8 cellular contexts compared by ENCODE assay signal in genomic region chr5:1801954-1802295, GRCh38. TPM values are rescaled to one million over a fixed set of nuclear protein-coding genes. Genes with fewer than 3 reads are reported as not detected.
DNase-seq lines count a peak whose midpoint lies in the region; ATAC-seq and TF ChIP-seq lines count a peak whose summit lies in the region.

No MANE protein-coding gene starts in this region.

- 12% methylated on average over 7 of the region's 7 CpGs for WGBS in liver
- WGBS in urinary bladder = 19% methylated on average over 7 of the region's 7 CpGs

- H3K36me3 ChIP-seq in Karpas-422 (ENCODE audit: insufficient read depth, low read length) (peaks cover 44% of the 10 kb centered on the region), liver (ENCODE audit: control insufficient read depth in 4 of 4, insufficient read depth in 3 of 4, low read depth in 1 of 4, low read length in 3 of 4) (peaks cover 11 to 52% (median 42%) of the 10 kb centered on the region in 4 donors), urinary bladder (ENCODE audit: insufficient read depth) (peaks cover 8% of the 10 kb centered on the region)

- TF ChIP-seq CTCF in liver (IDR thresholded peaks at IDR 0.05; ENCODE audit: low read depth, low read length, missing input control) = no peak

- no peak for TF ChIP-seq RAD21 in liver (IDR thresholded peaks at IDR 0.05)

- H2AFZ ChIP-seq in Karpas-422 (ENCODE audit: low read length) = no peak overlapping the region

- no peaks in the 10 kb centered on the region for H3K9me3 ChIP-seq in Karpas-422 (ENCODE audit: low read length)
- no peaks in the 10 kb centered on the region for H3K9me3 ChIP-seq in liver (ENCODE audit: control insufficient read depth in 4 of 4, low read length in 3 of 4)

- H3K79me2 ChIP-seq in Karpas-422 (ENCODE audit: low read length) = peaks cover 76% of the 10 kb centered on the region

- H3K4me3 ChIP-seq in Karpas-422 (ENCODE audit: low read length) (peak overlapping the region; percentile 85), liver (ENCODE audit: low read depth in 1 of 3, low read length in 3 of 3) (peak overlapping the region; percentile 91 to 98 (median 92)), urinary bladder (ENCODE audit: low read depth, low read length) (peak overlapping the region; percentile 92)

- H3K27ac ChIP-seq in Karpas-422 (ENCODE audit: low read length) = peak overlapping the region; percentile 87
- H3K27ac ChIP-seq in liver (ENCODE audit: low read depth in 1 of 2, low read length in 2 of 2) = no peak overlapping the region
- no peak overlapping the region for H3K27ac ChIP-seq in urinary bladder (ENCODE audit: low read depth)

- peak overlapping the region; percentile 83 for H3K4me2 ChIP-seq in Karpas-422 (ENCODE audit: low read depth, low read length, poor library complexity, severe bottlenecking)

- H3K9me2 ChIP-seq in Karpas-422 (replicated peaks; ENCODE audit: insufficient read depth, low read length) = no peaks in the 10 kb centered on the region

- peak; percentile 18 for DNase-seq in DMS114 treated with DMSO at 0.1 percent for 48 hours (lab: John Stamatoyannopoulos, UW; ENCODE audit: unreplicated experiment)
- peak; percentile 58 for DNase-seq in Karpas-422
- peak; percentile 32 for DNase-seq in astrocyte of the hippocampus (ENCODE audit: low read depth, low spot score)
- DNase-seq in Ammon's horn (ENCODE audit: low spot score) = no peak

- H4K20me1 ChIP-seq in Karpas-422 (ENCODE audit: insufficient read depth, low read depth, low read length) = peaks cover 32% of the 10 kb centered on the region

- ATAC-seq in HG02763 (IDR thresholded peaks at IDR 0.05; ENCODE audit: unreplicated experiment) = no peak
- no peak for ATAC-seq in GM18861 (IDR thresholded peaks at IDR 0.05; ENCODE audit: unreplicated experiment)

- peak overlapping the region; percentile 91 for H3K9ac ChIP-seq in Karpas-422 (ENCODE audit: low read length)
- peak overlapping the region; percentile 52 to 82 for H3K9ac ChIP-seq in liver (ENCODE audit: low read depth in 1 of 2, low read length in 2 of 2)

- no peaks in the 10 kb centered on the region for H3K27me3 ChIP-seq in Karpas-422 (ENCODE audit: low read length)
- no peaks in the 10 kb centered on the region for H3K27me3 ChIP-seq in liver (ENCODE audit: control insufficient read depth in 4 of 4, insufficient read depth in 4 of 4, low read length in 3 of 4)

- H3K4me1 ChIP-seq in Karpas-422 (ENCODE audit: low read length) (peaks cover 37% of the 10 kb centered on the region), liver (ENCODE audit: control insufficient read depth in 4 of 4, insufficient read depth in 4 of 4, low read length in 3 of 4) (peaks cover 0 to 20% (median 13%) of the 10 kb centered on the region in 4 donors), urinary bladder (ENCODE audit: insufficient read depth) (no peaks in the 10 kb centered on the region)

TF ChIP-seq in liver, 16 proteins besides CTCF, POLR2A, EP300 and RAD21:
- TF ChIP-seq GABPA (IDR thresholded peaks at IDR 0.05 in 1 of 2, conservative IDR thresholded peaks at IDR 0.05 in 1 of 2) = no peak
- no peak for TF ChIP-seq SP1 (IDR thresholded peaks at IDR 0.05)
- no peak for TF ChIP-seq EGR1 (IDR thresholded peaks at IDR 0.05; ENCODE audit: low read depth in 2 of 2)
- TF ChIP-seq FOXA2 (IDR thresholded peaks at IDR 0.05) = no peak

RNA-seq across cellular contexts. Expression of gene NDUFS6, which starts 0.7 kb away (rescaled TPM):
- 41.4 and 76.8 TPM in 2 replicates for total RNA-seq in Karpas-422 (2014; rRNA removed; shearing (Covaris generic); ENCODE audit: low replicate concordance)
- total RNA-seq in liver (10 to 100 TPM; 18.7 to 33.4 TPM), urinary bladder (12.2 TPM)
- polyA plus RNA-seq in liver (10 to 100 TPM; 61.1 to 82.5 TPM), urinary bladder (81.5 TPM)

RNA-seq across cellular contexts. Expression of gene MRPL36, which starts 2.3 kb away (rescaled TPM):
- 63.7 and 67.1 TPM in 2 replicates for total RNA-seq in Karpas-422 (2014; rRNA removed; shearing (Covaris generic); ENCODE audit: low replicate concordance)
- total RNA-seq in liver (10 to 100 TPM; 22.3 to 29.2 TPM), urinary bladder (19.9 TPM)
- polyA plus RNA-seq in liver (100 to 1,000 TPM in 1 of 2 donors, 10 to 100 TPM in 1; 83.5 to 106 TPM), urinary bladder (68.6 TPM)
